28 cellular contexts compared by ENCODE assay signal in the genomic region with DNA sequence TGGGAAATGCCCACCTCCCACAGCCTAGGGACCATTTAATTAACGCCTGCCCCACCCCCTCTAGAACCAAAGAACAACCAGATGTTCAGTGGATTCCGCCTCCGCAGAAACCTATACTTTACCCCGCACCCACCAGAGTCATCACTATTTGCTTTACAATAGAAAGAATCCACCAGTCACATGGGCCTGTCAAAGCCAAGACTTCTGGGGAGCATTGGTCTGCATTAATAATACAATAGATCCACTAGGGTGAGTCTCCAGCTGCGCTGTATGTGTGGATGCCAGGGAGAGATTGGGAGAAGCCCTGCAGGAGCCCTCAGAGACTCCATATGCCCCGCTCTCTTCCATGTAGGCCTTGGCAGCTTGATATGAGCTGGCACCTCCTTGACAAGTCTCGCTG. TPM values are rescaled to one million over a fixed set of nuclear protein-coding genes. Genes with fewer than 3 reads are reported as not detected.
"Had no signal": no experiment of that assay in that cellular context is flagged by ENCODE, and none has a peak within 500 bp of the region (broad histone marks: within the 10 kb centered on the region; RNA-seq: fewer than 3 reads in every experiment).

No MANE protein-coding gene starts in this region.

- H3K4me3 ChIP-seq: colonic mucosa, right lobe of liver, smooth muscle cell had no signal

- H3K9me3 Mint-ChIP-seq: activated CD4-positive, alpha-beta T cell treated with anti-CD3 and anti-CD28 coated beads, Interleukin-2, amount 10 ng/mL, durations not matched to agents 7 days and 5 days; activated naive CD4-positive, alpha-beta T cell treated with anti-CD3 and anti-CD28 coated beads, Interleukin-2, amount 10 ng/mL, durations not matched to agents 7 days and 5 days; activated naive CD8-positive, alpha-beta T cell treated with anti-CD3 and anti-CD28 coated beads, Interleukin-2, amount 50 U/mL, for 24 hours; activated T-cell treated with anti-CD3 and anti-CD28 coated beads, Interleukin-2, amount 50 U/mL, for 4 hours; stimulated activated naive CD8-positive, alpha-beta T cell treated with anti-CD3 and anti-CD28 coated beads, Interleukin-15, amount 100 ng/mL, for 72 hours had no signal

- H3K9me3 ChIP-seq: colonic mucosa, right lobe of liver had no signal

- H3K4me2 ChIP-seq: smooth muscle cell had no signal

- H3K4me3 Mint-ChIP-seq: activated CD4-positive, alpha-beta T cell treated with anti-CD3 and anti-CD28 coated beads, Interleukin-2, amount 10 ng/mL, durations not matched to agents 7 days and 5 days; activated naive CD4-positive, alpha-beta T cell treated with anti-CD3 and anti-CD28 coated beads, Interleukin-2, amount 10 ng/mL, durations not matched to agents 7 days and 5 days; activated naive CD8-positive, alpha-beta T cell treated with anti-CD3 and anti-CD28 coated beads, Interleukin-2, amount 50 U/mL, for 24 hours; activated T-cell treated with anti-CD3 and anti-CD28 coated beads, Interleukin-2, amount 50 U/mL, for 4 hours; naive thymus-derived CD8-positive, alpha-beta T cell; stimulated activated naive CD8-positive, alpha-beta T cell treated with anti-CD3 and anti-CD28 coated beads, Interleukin-15, amount 100 ng/mL, for 72 hours had no signal

- DNase-seq: activated CD4-positive, alpha-beta T cell treated with anti-CD3 and anti-CD28 coated beads, Interleukin-2, amount 10 ng/mL, durations not matched to agents 7 days and 5 days; activated CD8-positive, alpha-beta memory T cell treated with anti-CD3 and anti-CD28 coated beads, Interleukin-2, amount 50 U/mL, for 4 hours; activated effector memory CD4-positive, alpha-beta T cell treated with Interleukin-2 at 50 U/mL for 16 hours; activated naive CD4-positive, alpha-beta T cell treated with anti-CD3 and anti-CD28 coated beads, Interleukin-2, amount 10 ng/mL, durations not matched to agents 7 days and 5 days; activated naive CD8-positive, alpha-beta T cell treated with anti-CD3 and anti-CD28 coated beads, Interleukin-2, amount 50 U/mL, for 24 hours; activated T-cell treated with anti-CD3 and anti-CD28 coated beads, Interleukin-2, amount 50 U/mL, for 4 hours; anterior cingulate cortex; brain microvascular endothelial cell; central memory CD4-positive, alpha-beta T cell; colonic mucosa; foreskin keratinocyte; glutamatergic neuron; hypothalamus; left cardiac atrium; naive thymus-derived CD8-positive, alpha-beta T cell; right lobe of liver; stimulated activated CD4-positive, alpha-beta T cell treated with anti-CD3 and anti-CD28 coated beads, Interleukin-4, amount 100 ng/mL, for 1 hour; stimulated activated naive CD8-positive, alpha-beta T cell treated with anti-CD3 and anti-CD28 coated beads, Interleukin-15, amount 100 ng/mL, for 72 hours; T1000; trophoblast cell had no signal

- H3K27ac Mint-ChIP-seq: activated CD4-positive, alpha-beta T cell treated with anti-CD3 and anti-CD28 coated beads, Interleukin-2, amount 10 ng/mL, durations not matched to agents 7 days and 5 days; activated naive CD4-positive, alpha-beta T cell treated with anti-CD3 and anti-CD28 coated beads, Interleukin-2, amount 10 ng/mL, durations not matched to agents 7 days and 5 days; activated naive CD8-positive, alpha-beta T cell treated with anti-CD3 and anti-CD28 coated beads, Interleukin-2, amount 50 U/mL, for 24 hours; naive thymus-derived CD8-positive, alpha-beta T cell; stimulated activated naive CD8-positive, alpha-beta T cell treated with anti-CD3 and anti-CD28 coated beads, Interleukin-15, amount 100 ng/mL, for 72 hours had no signal

- H3K36me3 ChIP-seq: brain microvascular endothelial cell, colonic mucosa, right lobe of liver had no signal

- H2AFZ ChIP-seq: parathyroid adenoma had no signal

- H3K4me1 ChIP-seq: colonic mucosa, foreskin keratinocyte, parathyroid adenoma, right lobe of liver had no signal

- H3K27ac ChIP-seq: brain microvascular endothelial cell, colonic mucosa, foreskin keratinocyte, parathyroid adenoma, right lobe of liver had no signal

- H3K4me1 Mint-ChIP-seq: activated CD4-positive, alpha-beta T cell treated with anti-CD3 and anti-CD28 coated beads, Interleukin-2, amount 10 ng/mL, durations not matched to agents 7 days and 5 days; activated naive CD4-positive, alpha-beta T cell treated with anti-CD3 and anti-CD28 coated beads, Interleukin-2, amount 10 ng/mL, durations not matched to agents 7 days and 5 days; activated naive CD8-positive, alpha-beta T cell treated with anti-CD3 and anti-CD28 coated beads, Interleukin-2, amount 50 U/mL, for 24 hours; naive thymus-derived CD8-positive, alpha-beta T cell; stimulated activated naive CD8-positive, alpha-beta T cell treated with anti-CD3 and anti-CD28 coated beads, Interleukin-15, amount 100 ng/mL, for 72 hours had no signal

- H3K9ac ChIP-seq: parathyroid adenoma had no signal

- H3K36me3 Mint-ChIP-seq: activated naive CD4-positive, alpha-beta T cell treated with anti-CD3 and anti-CD28 coated beads, Interleukin-2, amount 10 ng/mL, durations not matched to agents 7 days and 5 days; naive thymus-derived CD8-positive, alpha-beta T cell had no signal

- ATAC-seq: activated CD4-positive, CD25-positive, alpha-beta regulatory T cell treated with anti-CD3 and anti-CD28 coated beads, Interleukin-2, amount 50 U/mL, for 24 hours; activated naive CD8-positive, alpha-beta T cell treated with anti-CD3 and anti-CD28 coated beads, Interleukin-2, amount 50 U/mL, for 24 hours; activated T-cell treated with anti-CD3 and anti-CD28 coated beads, Interleukin-2, amount 50 U/mL, for 4 hours; foreskin keratinocyte; left cardiac atrium; naive thymus-derived CD8-positive, alpha-beta T cell; right lobe of liver; stimulated activated naive CD8-positive, alpha-beta T cell treated with anti-CD3 and anti-CD28 coated beads, Interleukin-15, amount 100 ng/mL, for 72 hours had no signal

- H3K27me3 ChIP-seq: brain microvascular endothelial cell, colonic mucosa, foreskin keratinocyte, right lobe of liver had no signal

RNA-seq across cellular contexts. Expression of a gene that starts 31.3 kb away (rescaled TPM):
- total RNA-seq: activated CD4-positive, alpha-beta T cell treated with anti-CD3 and anti-CD28 coated beads, Interleukin-2, amount 10 ng/mL, durations not matched to agents 7 days and 5 days; activated T-cell treated with anti-CD3 and anti-CD28 coated beads, Interleukin-2, amount 50 U/mL, for 4 hours; colonic mucosa; epithelial cell of proximal tubule; fibroblast of lung; foreskin keratinocyte; left cardiac atrium; lower leg skin; mesenteric fat pad; naive thymus-derived CD8-positive, alpha-beta T cell; smooth muscle cell; temporal lobe had no signal
- polyA plus RNA-seq: fibroblast of lung; foreskin keratinocyte; naive thymus-derived CD8-positive, alpha-beta T cell; smooth muscle cell had no signal
